1 cellular context compared by ENCODE assay signal in genomic region chr17:34981538-34982241, GRCh38.
A peak's percentile ranks its signal among the peaks of the same experiment; 100 is the strongest.
TF ChIP-seq lines count a peak whose summit lies in the region.

No MANE protein-coding gene starts in this region.

TF ChIP-seq in HEK293, 187 proteins besides CTCF, POLR2A, EP300 and RAD21 (continued from another document and continues in another):
- TF ChIP-seq ZNF610 (tag by site-specific recombination; IDR thresholded peaks at IDR 0.05; ENCODE audit: borderline replicate concordance) (peak; percentile 87), ZNF138 (tag by site-specific recombination; IDR thresholded peaks at IDR 0.05; ENCODE audit: borderline replicate concordance) (no peak), ZNF473 (tag by site-specific recombination; IDR thresholded peaks at IDR 0.05) (no peak), ZNF530 (tag by site-specific recombination; IDR thresholded peaks at IDR 0.05; ENCODE audit: low read depth) (no peak), ZNF223 (tag by site-specific recombination; IDR thresholded peaks at IDR 0.05) (no peak), ZNF658 (tag by site-specific recombination; IDR thresholded peaks at IDR 0.05) (no peak), ZNF146 (tag by site-specific recombination; IDR thresholded peaks at IDR 0.05) (peak; percentile 83), REPIN1 (tag by site-specific recombination; IDR thresholded peaks at IDR 0.05; ENCODE audit: low read depth) (no peak), ZNF501 (tag by site-specific recombination; IDR thresholded peaks at IDR 0.05) (peak; percentile 65), ZNF513 (tag by site-specific recombination; IDR thresholded peaks at IDR 0.05) (no peak; the same call in 1 of the 2 replicates), ZNF311 (tag by site-specific recombination; IDR thresholded peaks at IDR 0.05; ENCODE audit: borderline replicate concordance) (no peak), ZNF776 (tag by site-specific recombination; IDR thresholded peaks at IDR 0.05; ENCODE audit: borderline replicate concordance) (no peak), ZFP3 (tag by site-specific recombination; IDR thresholded peaks at IDR 0.05; ENCODE audit: low read depth) (peak; percentile 13; the same call in 1 of the 2 replicates), ZSCAN5A (tag by site-specific recombination; IDR thresholded peaks at IDR 0.05) (peak; percentile 94; the same call in 1 of the 2 replicates), ZNF133 (tag by site-specific recombination; IDR thresholded peaks at IDR 0.05) (no peak), ZNF266 (tag by site-specific recombination; IDR thresholded peaks at IDR 0.05; ENCODE audit: low read depth) (no peak), ZNF521 (tag by site-specific recombination; IDR thresholded peaks at IDR 0.05) (no peak), ZNF148 (tag by site-specific recombination; IDR thresholded peaks at IDR 0.05; ENCODE audit: borderline replicate concordance) (0 out of 2 replicates have a peak, but pooled peaks have one; percentile 23), ZNF366 (tag by site-specific recombination; conservative IDR thresholded peaks at IDR 0.05) (peak; percentile 82), ZBTB7A (tag by site-specific recombination; IDR thresholded peaks at IDR 0.05; ENCODE audit: low read depth) (peak; percentile 90), ZNF335 (tag by site-specific recombination; conservative IDR thresholded peaks at IDR 0.05) (peak; percentile 73), HOXD13 (CRISPR knock-in tag; IDR thresholded peaks at IDR 0.05; ENCODE audit: borderline replicate concordance) (no peak), ZNF2 (tag by site-specific recombination; IDR thresholded peaks at IDR 0.05) (peak; percentile 81), ZNF350 (tag by site-specific recombination; IDR thresholded peaks at IDR 0.05) (no peak), ZNF302 (tag by site-specific recombination; IDR thresholded peaks at IDR 0.05; ENCODE audit: low read depth) (peak; percentile 87; the same call in 1 of the 2 replicates), ZNF629 (tag by site-specific recombination; IDR thresholded peaks at IDR 0.05) (peak; percentile 99), ZNF76 (tag by site-specific recombination; IDR thresholded peaks at IDR 0.05; ENCODE audit: borderline replicate concordance, low read depth) (peak; percentile 81; the same call in 1 of the 2 replicates), KLF9 (tag by site-specific recombination; IDR thresholded peaks at IDR 0.05; ENCODE audit: low read depth) (no peak), ZNF670 (tag by site-specific recombination; IDR thresholded peaks at IDR 0.05; ENCODE audit: low read depth) (no peak), ZNF132 (tag by site-specific recombination; IDR thresholded peaks at IDR 0.05; ENCODE audit: borderline replicate concordance) (no peak), ZNF843 (tag by site-specific recombination; IDR thresholded peaks at IDR 0.05) (peak; percentile 100), ZNF23 (tag by site-specific recombination; IDR thresholded peaks at IDR 0.05; ENCODE audit: borderline replicate concordance) (no peak), MYNN (tag by site-specific recombination; IDR thresholded peaks at IDR 0.05; ENCODE audit: borderline replicate concordance) (peak; percentile 13; the same call in 1 of the 2 replicates), ZNF518A (tag by site-specific recombination; conservative IDR thresholded peaks at IDR 0.05; ENCODE audit: low read depth) (peak; percentile 59), ZNF169 (tag by site-specific recombination; IDR thresholded peaks at IDR 0.05) (no peak), ZFHX2 (tag by site-specific recombination; conservative IDR thresholded peaks at IDR 0.05) (no peak), ZNF791 (tag by site-specific recombination; IDR thresholded peaks at IDR 0.05) (no peak), ZNF544 (tag by site-specific recombination; IDR thresholded peaks at IDR 0.05) (no peak), ZBTB20 (tag by site-specific recombination; IDR thresholded peaks at IDR 0.05) (no peak), OSR2 (tag by site-specific recombination; IDR thresholded peaks at IDR 0.05) (peak; percentile 100), ZNF549 (tag by site-specific recombination; IDR thresholded peaks at IDR 0.05) (peak; percentile 50; the same call in 1 of the 2 replicates), BCL11B (tag by site-specific recombination; IDR thresholded peaks at IDR 0.05; ENCODE audit: low read depth) (peak; percentile 100), ZNF645 (tag by site-specific recombination; IDR thresholded peaks at IDR 0.05) (peak; percentile 89; the same call in 1 of the 2 replicates), ZNF626 (tag by site-specific recombination; IDR thresholded peaks at IDR 0.05) (no peak), ZNF221 (tag by site-specific recombination; IDR thresholded peaks at IDR 0.05; ENCODE audit: borderline replicate concordance) (peak; percentile 80; the same call in 1 of the 2 replicates), GLIS2 (tag by site-specific recombination; IDR thresholded peaks at IDR 0.05) (no peak; the same call in 1 of the 2 replicates), ZNF561 (tag by site-specific recombination; IDR thresholded peaks at IDR 0.05; ENCODE audit: borderline replicate concordance) (peak; percentile 93), ZNF121 (tag by site-specific recombination; IDR thresholded peaks at IDR 0.05) (no peak; the same call in 1 of the 2 replicates)
- TF ChIP-seq, protein P1, sequence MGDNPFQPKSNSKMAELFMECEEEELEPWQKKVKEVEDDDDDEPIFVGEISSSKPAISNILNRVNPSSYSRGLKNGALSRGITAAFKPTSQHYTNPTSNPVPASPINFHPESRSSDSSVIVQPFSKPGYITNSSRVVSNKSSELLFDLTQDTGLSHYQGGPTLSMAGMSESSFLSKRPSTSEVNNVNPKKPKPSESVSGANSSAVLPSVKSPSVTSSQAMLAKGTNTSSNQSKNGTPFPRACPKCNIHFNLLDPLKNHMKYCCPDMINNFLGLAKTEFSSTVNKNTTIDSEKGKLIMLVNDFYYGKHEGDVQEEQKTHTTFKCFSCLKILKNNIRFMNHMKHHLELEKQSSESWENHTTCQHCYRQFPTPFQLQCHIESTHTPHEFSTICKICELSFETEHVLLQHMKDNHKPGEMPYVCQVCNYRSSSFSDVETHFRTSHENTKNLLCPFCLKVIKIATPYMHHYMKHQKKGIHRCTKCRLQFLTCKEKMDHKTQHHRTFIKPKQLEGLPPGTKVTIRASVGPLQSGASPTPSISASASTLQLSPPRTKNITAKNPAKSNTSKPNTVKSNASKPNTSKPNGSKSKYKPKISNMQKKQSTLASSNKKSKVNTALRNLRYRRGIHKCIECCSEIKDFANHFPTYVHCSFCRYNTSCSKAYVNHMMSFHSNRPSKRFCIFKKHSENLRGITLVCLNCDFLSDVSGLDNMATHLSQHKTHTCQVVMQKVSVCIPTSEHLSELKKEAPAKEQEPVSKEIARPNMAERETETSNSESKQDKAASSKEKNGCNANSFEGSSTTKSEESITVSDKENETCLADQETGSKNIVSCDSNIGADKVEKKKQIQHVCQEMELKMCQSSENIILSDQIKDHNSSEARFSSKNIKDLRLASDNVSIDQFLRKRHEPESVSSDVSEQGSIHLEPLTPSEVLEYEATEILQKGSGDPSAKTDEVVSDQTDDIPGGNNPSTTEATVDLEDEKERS (tag by site-specific recombination; IDR thresholded peaks at IDR 0.05), result no peak
- TF ChIP-seq, protein P2, sequence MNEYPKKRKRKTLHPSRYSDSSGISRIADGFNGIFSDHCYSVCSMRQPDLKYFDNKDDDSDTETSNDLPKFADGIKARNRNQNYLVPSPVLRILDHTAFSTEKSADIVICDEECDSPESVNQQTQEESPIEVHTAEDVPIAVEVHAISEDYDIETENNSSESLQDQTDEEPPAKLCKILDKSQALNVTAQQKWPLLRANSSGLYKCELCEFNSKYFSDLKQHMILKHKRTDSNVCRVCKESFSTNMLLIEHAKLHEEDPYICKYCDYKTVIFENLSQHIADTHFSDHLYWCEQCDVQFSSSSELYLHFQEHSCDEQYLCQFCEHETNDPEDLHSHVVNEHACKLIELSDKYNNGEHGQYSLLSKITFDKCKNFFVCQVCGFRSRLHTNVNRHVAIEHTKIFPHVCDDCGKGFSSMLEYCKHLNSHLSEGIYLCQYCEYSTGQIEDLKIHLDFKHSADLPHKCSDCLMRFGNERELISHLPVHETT (tag by site-specific recombination; IDR thresholded peaks at IDR 0.05), result peak; percentile 99
- TF ChIP-seq, protein P3, sequence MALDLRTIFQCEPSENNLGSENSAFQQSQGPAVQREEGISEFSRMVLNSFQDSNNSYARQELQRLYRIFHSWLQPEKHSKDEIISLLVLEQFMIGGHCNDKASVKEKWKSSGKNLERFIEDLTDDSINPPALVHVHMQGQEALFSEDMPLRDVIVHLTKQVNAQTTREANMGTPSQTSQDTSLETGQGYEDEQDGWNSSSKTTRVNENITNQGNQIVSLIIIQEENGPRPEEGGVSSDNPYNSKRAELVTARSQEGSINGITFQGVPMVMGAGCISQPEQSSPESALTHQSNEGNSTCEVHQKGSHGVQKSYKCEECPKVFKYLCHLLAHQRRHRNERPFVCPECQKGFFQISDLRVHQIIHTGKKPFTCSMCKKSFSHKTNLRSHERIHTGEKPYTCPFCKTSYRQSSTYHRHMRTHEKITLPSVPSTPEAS (tag by site-specific recombination; IDR thresholded peaks at IDR 0.05), result peak; percentile 84
